Comparison of ENCODE assay signal across 9 cellular contexts in genomic region chr15:93029613-93030429, GRCh38. TPM values are rescaled to one million over a fixed set of nuclear protein-coding genes. Genes with fewer than 3 reads are reported as not detected.
A peak's percentile ranks its signal among the peaks of the same experiment; 100 is the strongest.
DNase-seq lines count a peak whose midpoint lies in the region; ATAC-seq and TF ChIP-seq lines count a peak whose summit lies in the region.
"Had no signal": no experiment of that assay in that cellular context is flagged by ENCODE, and none has a peak within 500 bp of the region (broad histone marks: within the 10 kb centered on the region; RNA-seq: fewer than 3 reads in every experiment).

No MANE protein-coding gene starts in this region.

- TF ChIP-seq CTCF in chondrocyte (IDR thresholded peaks at IDR 0.05): no peak
- no peak for TF ChIP-seq CTCF in mucosa of descending colon (IDR thresholded peaks at IDR 0.05)
- no peak for TF ChIP-seq CTCF in uterus (IDR thresholded peaks at IDR 0.05)
- no peak for TF ChIP-seq CTCF in A673 (conservative IDR thresholded peaks at IDR 0.05; ENCODE audit: low read depth, low read length)

- POLR2A ChIA-PET in A673 (lab: Charles Lee; ENCODE audit: low non-redundant PET): interaction anchor here (0.6 kb wide), 1 partner anchor 177 kb away, joined by 3 read pairs; no protein-coding TSS in a partner anchor

- no peak for DNase-seq in activated naive CD4-positive, alpha-beta T cell treated with anti-CD3 and anti-CD28 coated beads, Interleukin-2, amount 50 U/mL, for 16 hours
- DNase-seq in chondrocyte (ENCODE audit: low spot score) (no peak), mucosa of descending colon (no peak), uterus (peak in 1 of 2 donors; percentile 19), NK-92 (lab: John Stamatoyannopoulos, UW; ENCODE audit: unreplicated experiment) (no peak), A673 (ENCODE audit: low spot score) (no peak)
- DNase-seq: DMS 273 treated with DMSO at 0.1 percent for 48 hours had no signal

- no peak overlapping the region for H3K4me3 Mint-ChIP-seq in activated naive CD4-positive, alpha-beta T cell treated with anti-CD3 and anti-CD28 coated beads, Interleukin-2, amount 50 U/mL, for 24 hours
- no peak overlapping the region for H3K4me3 Mint-ChIP-seq in chondrocyte (ENCODE audit: unreplicated experiment)

- no peaks in the 10 kb centered on the region for H3K9me3 Mint-ChIP-seq in activated naive CD4-positive, alpha-beta T cell treated with anti-CD3 and anti-CD28 coated beads, Interleukin-2, amount 50 U/mL, for 24 hours
- no peaks in the 10 kb centered on the region for H3K9me3 Mint-ChIP-seq in chondrocyte (ENCODE audit: low read depth)

- H3K27me3 Mint-ChIP-seq in activated naive CD4-positive, alpha-beta T cell treated with anti-CD3 and anti-CD28 coated beads, Interleukin-2, amount 50 U/mL, for 24 hours: no peaks in the 10 kb centered on the region
- H3K27me3 Mint-ChIP-seq in chondrocyte (ENCODE audit: low read depth): no peaks in the 10 kb centered on the region

- H3K36me3 ChIP-seq in mucosa of descending colon (ENCODE audit: low read depth) (no peaks in the 10 kb centered on the region), uterus (no peaks in the 10 kb centered on the region), A673 (ENCODE audit: insufficient read depth, low read length, poor library complexity, severe bottlenecking) (peaks cover 27% of the 10 kb centered on the region)

- H3K36me3 Mint-ChIP-seq in activated naive CD4-positive, alpha-beta T cell treated with anti-CD3 and anti-CD28 coated beads, Interleukin-2, amount 50 U/mL, for 24 hours: peaks cover 6% of the 10 kb centered on the region
- H3K36me3 Mint-ChIP-seq in chondrocyte (ENCODE audit: low read depth): peaks cover 19% of the 10 kb centered on the region

- H3K4me1 Mint-ChIP-seq in activated naive CD4-positive, alpha-beta T cell treated with anti-CD3 and anti-CD28 coated beads, Interleukin-2, amount 50 U/mL, for 24 hours: peaks cover 39% of the 10 kb centered on the region
- H3K4me1 Mint-ChIP-seq in chondrocyte (ENCODE audit: low read depth): peaks cover 40% of the 10 kb centered on the region

- BruUV-seq in A673 (replicated peaks; lab: Mats Ljungman, UMichigan): no TSS peak

- peak overlapping the region; percentile 80 for H3K27ac Mint-ChIP-seq in activated naive CD4-positive, alpha-beta T cell treated with anti-CD3 and anti-CD28 coated beads, Interleukin-2, amount 50 U/mL, for 24 hours
- H3K27ac Mint-ChIP-seq in chondrocyte (ENCODE audit: unreplicated experiment): peak overlapping the region; percentile 86

- H3K4me3 ChIP-seq in mucosa of descending colon (no peak overlapping the region), uterus (no peak overlapping the region), A673 (ENCODE audit: low read depth, low read length, poor library complexity, severe bottlenecking) (no peak overlapping the region)

- ATAC-seq in mucosa of descending colon (peak; percentile 43), HG03342 (IDR thresholded peaks at IDR 0.05; ENCODE audit: unreplicated experiment) (no peak)

- H3K27ac ChIP-seq in uterus (peak overlapping the region; percentile 68 to 82), A673 (ENCODE audit: low read depth, low read length, poor library complexity, severe bottlenecking) (no peak overlapping the region)

- intact Hi-C loops in mucosa of descending colon (cut with DNase I, micrococcal nuclease) (no loop called here), uterus (cut with DNase I; ENCODE audit: low total_unique reads) (loop anchor here (5.0 kb wide), 2 partner anchors 947 to 1092 kb away; no protein-coding TSS in a partner anchor), A673 (cut with micrococcal nuclease; ENCODE audit: unreplicated experiment) (loop anchor here (2.0 to 5.0 kb wide), 3 partner anchors 57 to 1292 kb away; partner anchors contain the start of gene RGMA)

- CTCF ChIA-PET in A673 (lab: Charles Lee): interaction anchor here (0.5 to 3.2 kb wide), 8 partner anchors 12 to 1090 kb away, joined by 3 to 24 read pairs (median 7); no protein-coding TSS in a partner anchor

- H3K4me1 ChIP-seq in mucosa of descending colon (ENCODE audit: low read depth) (peaks cover 10% of the 10 kb centered on the region), uterus (peaks cover 0 to 4% of the 10 kb centered on the region in 2 donors), A673 (ENCODE audit: insufficient read depth, low read length, poor library complexity, severe bottlenecking) (peaks cover 37% of the 10 kb centered on the region)

- no peaks in the 10 kb centered on the region for H3K27me3 ChIP-seq in uterus
- H3K27me3 ChIP-seq in A673 (replicated peaks; ENCODE audit: insufficient read depth, low read depth, low read length, poor library complexity): no peaks in the 10 kb centered on the region

- TF ChIP-seq POLR2A in uterus (IDR thresholded peaks at IDR 0.05): no peak

- H3K9me3 ChIP-seq in mucosa of descending colon: no peaks in the 10 kb centered on the region
- H3K9me3 ChIP-seq in uterus: no peaks in the 10 kb centered on the region
- H3K9me3 ChIP-seq in A673 (ENCODE audit: low read depth, low read length, poor library complexity, severe bottlenecking): no peaks in the 10 kb centered on the region

RNA-seq across cellular contexts. Expression of gene RGMA, which starts 59.2 kb away (rescaled TPM):
- total RNA-seq in chondrocyte: 13.0 to 26.2 TPM (median 15.6 TPM) in 3 replicates
- 10 to 100 TPM in 2 of 3 donors, 1 to 10 TPM in 1; 2.8 to 88.4 (median 10.6) TPM for total RNA-seq in mucosa of descending colon
- 10 to 100 TPM in 3 of 4 donors, 1 to 10 TPM in 1; 3.6 to 57.1 (median 25.1) TPM for total RNA-seq in uterus
- 5.0 and 8.3 TPM in 2 replicates for total RNA-seq in A673 (2021)

Comparison
In these comparisons a context has a peak if more than half of its experiments do, and no peak if none do; other contexts are left out.
1. intact Hi-C loops: an anchor here in uterus (5.0 kb wide) and A673 (2.0 to 5.0 kb wide); none called in mucosa of descending colon.